Comparison of ENCODE assay signal across 13 cellular contexts in the genomic region with DNA sequence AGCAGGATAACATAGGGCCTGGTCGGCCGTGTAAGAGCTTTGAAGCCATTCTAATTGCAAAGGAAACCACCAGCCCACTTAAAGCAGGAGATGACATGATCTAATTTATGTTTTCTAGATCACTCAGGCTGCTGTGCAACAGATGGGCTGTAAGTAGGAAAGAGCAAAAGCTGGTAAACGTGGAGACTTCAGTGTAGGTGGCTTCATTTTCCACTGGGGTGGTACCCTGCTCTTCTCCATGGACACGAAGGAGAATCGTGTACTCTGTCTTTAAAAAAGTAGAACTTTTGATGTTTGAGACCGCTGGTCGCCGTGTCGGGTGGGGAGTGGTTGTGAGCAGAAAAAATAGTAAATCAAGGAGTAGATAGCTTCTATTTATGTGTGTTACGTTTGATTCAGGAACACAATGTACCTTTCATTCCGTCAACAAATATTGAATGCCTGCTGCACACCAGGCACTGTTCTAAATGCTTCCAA. TPM values are rescaled to one million over a fixed set of nuclear protein-coding genes. Genes with fewer than 3 reads are reported as not detected.
DNase-seq lines count a peak whose midpoint lies in the region; ATAC-seq and TF ChIP-seq lines count a peak whose summit lies in the region.
"Had no signal": no experiment of that assay in that cellular context is flagged by ENCODE, and none has a peak within 500 bp of the region (broad histone marks: within the 10 kb centered on the region; RNA-seq: fewer than 3 reads in every experiment).

No MANE protein-coding gene starts in this region.

- peaks cover 2% of the 10 kb centered on the region for H3K36me3 Mint-ChIP-seq in CD8-positive, alpha-beta T cell
- H3K36me3 Mint-ChIP-seq in type B pancreatic cell = peaks cover 18% of the 10 kb centered on the region

- no peak overlapping the region for H3K4me3 ChIP-seq in CD8-positive, alpha-beta T cell (ENCODE audit: low read depth, low read length)
- H3K4me3 ChIP-seq in choroid plexus epithelial cell (ENCODE audit: low read depth, low read length) = no peak overlapping the region
- H3K4me3 ChIP-seq in muscle layer of duodenum (ENCODE audit: low read depth in 1 of 2, low read length in 2 of 2) = no peak overlapping the region
- H3K4me3 ChIP-seq in thyroid gland (replicated peaks in 1 of 3) = no peak overlapping the region
- H3K4me3 ChIP-seq: PC-9 had no signal

- intact Hi-C loops in CD8-positive, alpha-beta T cell (cut with DNase I, micrococcal nuclease) = loop anchor here (2.0 to 10.0 kb wide), 3 partner anchors 22 to 1296 kb away; partner anchors contain the start of genes PMEPA1 (in 1 of the 2) and RBM38 (in 1 of the 2)
- intact Hi-C loops in thyroid gland (cut with DNase I) = no loop called here

- H3K27me3 Mint-ChIP-seq in CD8-positive, alpha-beta T cell (ENCODE audit: low read depth) = no peaks in the 10 kb centered on the region
- no peaks in the 10 kb centered on the region for H3K27me3 Mint-ChIP-seq in type B pancreatic cell

- no peaks in the 10 kb centered on the region for H3K9me3 Mint-ChIP-seq in CD8-positive, alpha-beta T cell
- H3K9me3 Mint-ChIP-seq in type B pancreatic cell = no peaks in the 10 kb centered on the region
- H3K9me3 Mint-ChIP-seq: naive B cell had no signal

- CTCF ChIA-PET in CD8-positive, alpha-beta T cell (lab: Charles Lee) = interaction anchor here (1.2 to 1.7 kb wide), 4 partner anchors 12 to 51 kb away, joined by 3 to 4 read pairs (median 3); partner anchors contain the start of gene RTF2

- H3K4me3 Mint-ChIP-seq in CD8-positive, alpha-beta T cell = peak overlapping the region; percentile 76
- no peak overlapping the region for H3K4me3 Mint-ChIP-seq in type B pancreatic cell

- H3K9me3 ChIP-seq in CD8-positive, alpha-beta T cell (ENCODE audit: low read length) = no peaks in the 10 kb centered on the region
- H3K9me3 ChIP-seq in muscle layer of duodenum (ENCODE audit: control insufficient read depth in 1 of 2, low read length in 2 of 2) (no peaks in the 10 kb centered on the region), thyroid gland (no peaks in the 10 kb centered on the region)

- POLR2A ChIA-PET in CD8-positive, alpha-beta T cell (lab: Charles Lee) = interaction anchor here (1.0 to 2.3 kb wide), 8 partner anchors 9 to 34 kb away, joined by 3 to 12 read pairs (median 5); partner anchors contain the start of genes AURKA and CSTF1

- TF ChIP-seq POLR2A in thyroid gland (IDR thresholded peaks at IDR 0.05) = no peak

- no peak for TF ChIP-seq CTCF in CD8-positive, alpha-beta T cell (IDR thresholded peaks at IDR 0.05)
- no peak for TF ChIP-seq CTCF in choroid plexus epithelial cell (conservative IDR thresholded peaks at IDR 0.05; ENCODE audit: low read depth, low read length)
- no peak for TF ChIP-seq CTCF in thyroid gland (IDR thresholded peaks at IDR 0.05)
- no peak for TF ChIP-seq CTCF in type B pancreatic cell (conservative IDR thresholded peaks at IDR 0.05)

- no peaks in the 10 kb centered on the region for H3K36me3 ChIP-seq in CD8-positive, alpha-beta T cell (ENCODE audit: insufficient read depth, low read length)
- H3K36me3 ChIP-seq in muscle layer of duodenum (ENCODE audit: control insufficient read depth in 1 of 2, insufficient read depth in 2 of 2, low read length in 2 of 2) (no peaks in the 10 kb centered on the region), thyroid gland (no peaks in the 10 kb centered on the region)

- H3K27me3 ChIP-seq in CD8-positive, alpha-beta T cell (ENCODE audit: insufficient read depth, low read length) = no peaks in the 10 kb centered on the region
- H3K27me3 ChIP-seq in muscle layer of duodenum (ENCODE audit: low read depth, low read length) = no peaks in the 10 kb centered on the region
- no peaks in the 10 kb centered on the region for H3K27me3 ChIP-seq in thyroid gland

- WGBS in thyroid gland, 2 donors = 81 to 87% methylated on average over 11 of the region's 11 CpGs

- H3K4me1 ChIP-seq in CD8-positive, alpha-beta T cell (ENCODE audit: insufficient read depth, low read length) = peaks cover 94% of the 10 kb centered on the region
- H3K4me1 ChIP-seq in muscle layer of duodenum (ENCODE audit: control insufficient read depth in 1 of 2, insufficient read depth in 2 of 2, low read length in 2 of 2) (peaks cover 0 to 3% of the 10 kb centered on the region in 2 donors), thyroid gland (no peaks in the 10 kb centered on the region)

- peak overlapping the region; percentile 53 for H3K27ac ChIP-seq in CD8-positive, alpha-beta T cell (ENCODE audit: low read depth, low read length)
- H3K27ac ChIP-seq in muscle layer of duodenum (ENCODE audit: low read length) (peak overlapping the region; percentile 6), thyroid gland (no peak overlapping the region)
- H3K27ac ChIP-seq: PC-9 had no signal

- peak; percentile 46 for ATAC-seq in CD8-positive, alpha-beta T cell
- ATAC-seq in HG03457 (IDR thresholded peaks at IDR 0.05; ENCODE audit: unreplicated experiment) (no peak), GM21576 (IDR thresholded peaks at IDR 0.05; ENCODE audit: unreplicated experiment) (no peak)

- peaks cover 85% of the 10 kb centered on the region for H3K4me1 Mint-ChIP-seq in CD8-positive, alpha-beta T cell (ENCODE audit: low read depth)
- H3K4me1 Mint-ChIP-seq in type B pancreatic cell (ENCODE audit: unreplicated experiment) = peaks cover 3% of the 10 kb centered on the region

- DNase-seq in CD8-positive, alpha-beta T cell = peak in 1 of 7 experiments; percentile 21
- DNase-seq in NCI-H82 treated with DMSO at 0.1 percent for 48 hours (lab: John Stamatoyannopoulos, UW; ENCODE audit: unreplicated experiment) (peak; percentile 1), choroid plexus epithelial cell (ENCODE audit: low read depth) (peak; percentile 66), thyroid gland (no peak), type B pancreatic cell (ENCODE audit: extremely low spot score, unreplicated experiment) (no peak)
- DNase-seq: DMS 273 treated with DMSO at 0.1 percent for 48 hours; naive B cell; NCI-H1092; PC-9; stimulated activated CD4-positive, alpha-beta T cell treated with anti-CD3 and anti-CD28 coated beads, Interleukin-4, amount 100 ng/mL, for 24 hours had no signal

- peak overlapping the region; percentile 95 for H3K27ac Mint-ChIP-seq in CD8-positive, alpha-beta T cell
- H3K27ac Mint-ChIP-seq in type B pancreatic cell = no peak overlapping the region

RNA-seq across cellular contexts. Expression of gene CASS4, which starts 6.4 kb away (rescaled TPM):
- 10 to 100 TPM; 23.5 to 26.0 TPM for total RNA-seq in CD8-positive, alpha-beta T cell
- total RNA-seq in thyroid gland = 1 to 10 TPM in 2 of 4 donors, under 1 TPM in 2; 0.22 to 1.6 (median 1.0) TPM
- 0.38 and 0.56 TPM in 2 replicates for total RNA-seq in type B pancreatic cell (ENCODE audit: low replicate concordance)

RNA-seq across cellular contexts. Expression of gene CSTF1, which starts 26.0 kb away (rescaled TPM):
- total RNA-seq in CD8-positive, alpha-beta T cell = 10 to 100 TPM; 20.7 to 26.0 TPM
- 10 to 100 TPM; 26.9 to 36.8 (median 32.6) TPM for total RNA-seq in thyroid gland
- 43.2 and 48.4 TPM in 2 replicates for total RNA-seq in type B pancreatic cell (ENCODE audit: low replicate concordance)

RNA-seq across cellular contexts. Expression of gene AURKA, which starts 26.4 kb away (rescaled TPM):
- total RNA-seq in CD8-positive, alpha-beta T cell = under 1 TPM; 0.22 to 0.81 TPM
- total RNA-seq in thyroid gland = 1 to 10 TPM in 3 of 4 donors, under 1 TPM in 1; 0.83 to 2.4 (median 2.0) TPM
- total RNA-seq in type B pancreatic cell (ENCODE audit: low replicate concordance) = 20.3 and 42.7 TPM in 2 replicates

RNA-seq across cellular contexts. Expression of gene RTF2, which starts 50.0 kb away (rescaled TPM):
- total RNA-seq in CD8-positive, alpha-beta T cell = 10 to 100 TPM; 56.5 to 57.6 TPM
- total RNA-seq in thyroid gland = 10 to 100 TPM; 46.1 to 68.6 (median 64.2) TPM
- 63.5 and 71.2 TPM in 2 replicates for total RNA-seq in type B pancreatic cell (ENCODE audit: low replicate concordance)

RNA-seq across cellular contexts. Expression of gene FAM210B, which starts 59.6 kb away (rescaled TPM):
- total RNA-seq in CD8-positive, alpha-beta T cell = 10 to 100 TPM; 10.8 to 12.1 TPM
- 10 to 100 TPM; 30.8 to 41.5 (median 38.8) TPM for total RNA-seq in thyroid gland
- 58.3 and 58.4 TPM in 2 replicates for total RNA-seq in type B pancreatic cell (ENCODE audit: low replicate concordance)

Comparison
In these comparisons a context has a peak if more than half of its experiments do, and no peak if none do; other contexts are left out.
1. DNase-seq: peak in NCI-H82 treated with DMSO at 0.1 percent for 48 hours (single experiment) and choroid plexus epithelial cell (single experiment); none in thyroid gland (0 of 2) and type B pancreatic cell (single experiment).
2. H3K27ac ChIP-seq: peak in CD8-positive, alpha-beta T cell (single experiment) and muscle layer of duodenum (single experiment); none in thyroid gland (0 of 3).
3. RNA of gene CASS4, which starts 6.4 kb away (total RNA-seq): 23.5 to 26.0 TPM in CD8-positive, alpha-beta T cell; 0.22 to 1.6 TPM in thyroid gland and 0.38 to 0.56 TPM in type B pancreatic cell; every median in the first group is over 4 times any median in the second.